1 cellular context compared by ENCODE assay signal in the genomic region with DNA sequence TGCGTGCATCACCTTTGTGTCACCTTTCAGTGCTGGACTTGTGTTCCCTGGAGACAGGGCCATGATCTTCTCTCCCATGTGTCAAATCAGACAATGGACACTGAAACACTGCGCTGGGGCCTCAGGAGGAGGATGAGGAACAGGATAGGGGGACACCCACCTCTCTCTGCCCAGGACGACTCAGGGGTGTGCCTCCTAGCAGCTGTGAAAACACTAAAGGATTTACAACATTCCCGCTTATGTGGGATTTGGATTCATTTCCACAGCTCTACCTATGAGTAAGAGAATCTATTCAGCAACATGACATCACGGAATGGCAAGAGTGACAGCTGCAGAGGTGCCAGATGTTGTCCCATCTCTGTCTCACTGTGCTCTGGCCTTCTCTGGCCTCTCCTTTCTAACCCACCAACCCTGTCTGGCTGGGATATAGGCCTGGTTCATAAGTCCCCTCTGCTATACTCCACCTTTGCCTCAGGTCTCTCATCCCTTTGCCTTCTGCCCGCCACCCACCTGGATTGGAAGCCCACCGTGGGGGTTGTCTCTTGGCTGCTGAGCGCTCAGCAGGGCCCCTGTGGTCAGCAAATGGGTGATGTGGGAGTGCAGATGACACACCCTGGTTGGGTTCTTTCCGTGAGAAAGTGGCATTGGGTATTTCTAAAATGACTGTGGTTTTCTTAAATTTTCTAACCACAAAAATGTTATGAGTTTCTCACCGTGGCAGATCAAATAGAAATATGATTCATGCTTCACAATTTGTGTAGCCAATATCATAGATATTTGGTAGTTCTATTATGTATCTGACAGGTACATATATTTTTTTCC.
TF ChIP-seq lines count a peak whose summit lies in the region.

No MANE protein-coding gene starts in this region.

TF ChIP-seq in GM12878, 131 proteins besides CTCF, POLR2A, EP300 and RAD21 (continued from another document and continues in another):
- TF ChIP-seq TAF1 (IDR thresholded peaks at IDR 0.05; ENCODE audit: borderline replicate concordance, low read depth, low read length) (no peak), YBX1 (IDR thresholded peaks at IDR 0.05) (no peak), ZNF217 (IDR thresholded peaks at IDR 0.05) (no peak; the same call in none of the 2 replicates), HDAC2 (IDR thresholded peaks at IDR 0.05) (no peak), POLR2AphosphoS2 (IDR thresholded peaks at IDR 0.05; ENCODE audit: low read depth, low read length) (no peak), JUNB (IDR thresholded peaks at IDR 0.05) (peak; percentile 85), CREB1 (IDR thresholded peaks at IDR 0.05; ENCODE audit: low read depth) (no peak), ZNF622 (IDR thresholded peaks at IDR 0.05) (no peak), BCL11A (IDR thresholded peaks at IDR 0.05; ENCODE audit: low read depth, low read length) (peak; percentile 86), SPI1 (IDR thresholded peaks at IDR 0.05; ENCODE audit: borderline replicate concordance, insufficient read depth, low read depth, low read length) (no peak), IRF4 (IDR thresholded peaks at IDR 0.05; ENCODE audit: low read depth, low read length) (peak; percentile 60; the same call in 1 of the 2 replicates), HDGF (IDR thresholded peaks at IDR 0.05) (peak; percentile 63; the same call in 1 of the 2 replicates), NR2C2 (IDR thresholded peaks at IDR 0.05; ENCODE audit: borderline replicate concordance, control insufficient read depth, insufficient read length, low read depth) (no peak), ZNF24 (IDR thresholded peaks at IDR 0.05) (peak; percentile 42; the same call in 1 of the 2 replicates), SMAD1 (IDR thresholded peaks at IDR 0.05; ENCODE audit: low read depth, partially characterized antibody) (no peak), DPF2 (IDR thresholded peaks at IDR 0.05) (peak; percentile 94), POLR2AphosphoS5 (IDR thresholded peaks at IDR 0.05; ENCODE audit: low read length) (no peak), EZH2 (IDR thresholded peaks at IDR 0.05; ENCODE audit: borderline replicate concordance, control insufficient read depth, low read depth, low read length) (no peak), ZNF384 (IDR thresholded peaks at IDR 0.05; ENCODE audit: borderline replicate concordance, low read depth, low read length) (no peak), MTA3 (IDR thresholded peaks at IDR 0.05; ENCODE audit: borderline replicate concordance, low read length) (no peak), BACH1 (IDR thresholded peaks at IDR 0.05; ENCODE audit: borderline replicate concordance) (peak; percentile 45; the same call in 1 of the 2 replicates), POU2F2 (IDR thresholded peaks at IDR 0.05; ENCODE audit: borderline replicate concordance, low read depth, low read length) (peak; percentile 57; the same call in 1 of the 3 replicates), CHD4 (IDR thresholded peaks at IDR 0.05) (no peak), TCF3 (IDR thresholded peaks at IDR 0.05; ENCODE audit: borderline replicate concordance, insufficient read depth, low read depth, low read length) (no peak), NR2F1 (conservative IDR thresholded peaks at IDR 0.05) (peak; percentile 79), ZSCAN29 (IDR thresholded peaks at IDR 0.05) (peak; percentile 39; the same call in 1 of the 2 replicates), ATF7 (IDR thresholded peaks at IDR 0.05; ENCODE audit: low read depth) (peak; percentile 86), FOXK2 (IDR thresholded peaks at IDR 0.05) (no peak), SMAD5 (IDR thresholded peaks at IDR 0.05; ENCODE audit: low read depth) (no peak), ZZZ3 (IDR thresholded peaks at IDR 0.05; ENCODE audit: control insufficient read depth, insufficient read length, low read depth) (no peak), SREBF1 (IDR thresholded peaks at IDR 0.05; ENCODE audit: low read length) (no peak), SMARCA5 (IDR thresholded peaks at IDR 0.05) (no peak), IKZF1 (conservative IDR thresholded peaks at IDR 0.05) (peak; percentile 94), CREM (IDR thresholded peaks at IDR 0.05; ENCODE audit: low read depth) (peak; percentile 43), SP1 (IDR thresholded peaks at IDR 0.05; ENCODE audit: low read depth, low read length) (no peak), TARDBP (IDR thresholded peaks at IDR 0.05; ENCODE audit: borderline replicate concordance) (no peak)
- TF ChIP-seq, protein P1, sequence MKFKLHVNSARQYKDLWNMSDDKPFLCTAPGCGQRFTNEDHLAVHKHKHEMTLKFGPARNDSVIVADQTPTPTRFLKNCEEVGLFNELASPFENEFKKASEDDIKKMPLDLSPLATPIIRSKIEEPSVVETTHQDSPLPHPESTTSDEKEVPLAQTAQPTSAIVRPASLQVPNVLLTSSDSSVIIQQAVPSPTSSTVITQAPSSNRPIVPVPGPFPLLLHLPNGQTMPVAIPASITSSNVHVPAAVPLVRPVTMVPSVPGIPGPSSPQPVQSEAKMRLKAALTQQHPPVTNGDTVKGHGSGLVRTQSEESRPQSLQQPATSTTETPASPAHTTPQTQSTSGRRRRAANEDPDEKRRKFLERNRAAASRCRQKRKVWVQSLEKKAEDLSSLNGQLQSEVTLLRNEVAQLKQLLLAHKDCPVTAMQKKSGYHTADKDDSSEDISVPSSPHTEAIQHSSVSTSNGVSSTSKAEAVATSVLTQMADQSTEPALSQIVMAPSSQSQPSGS (IDR thresholded peaks at IDR 0.05; ENCODE audit: low read length), result peak; percentile 75
- TF ChIP-seq, protein P2, sequence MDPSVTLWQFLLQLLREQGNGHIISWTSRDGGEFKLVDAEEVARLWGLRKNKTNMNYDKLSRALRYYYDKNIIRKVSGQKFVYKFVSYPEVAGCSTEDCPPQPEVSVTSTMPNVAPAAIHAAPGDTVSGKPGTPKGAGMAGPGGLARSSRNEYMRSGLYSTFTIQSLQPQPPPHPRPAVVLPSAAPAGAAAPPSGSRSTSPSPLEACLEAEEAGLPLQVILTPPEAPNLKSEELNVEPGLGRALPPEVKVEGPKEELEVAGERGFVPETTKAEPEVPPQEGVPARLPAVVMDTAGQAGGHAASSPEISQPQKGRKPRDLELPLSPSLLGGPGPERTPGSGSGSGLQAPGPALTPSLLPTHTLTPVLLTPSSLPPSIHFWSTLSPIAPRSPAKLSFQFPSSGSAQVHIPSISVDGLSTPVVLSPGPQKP (IDR thresholded peaks at IDR 0.05; ENCODE audit: low read depth, low read length), result no peak
- TF ChIP-seq, protein P3, sequence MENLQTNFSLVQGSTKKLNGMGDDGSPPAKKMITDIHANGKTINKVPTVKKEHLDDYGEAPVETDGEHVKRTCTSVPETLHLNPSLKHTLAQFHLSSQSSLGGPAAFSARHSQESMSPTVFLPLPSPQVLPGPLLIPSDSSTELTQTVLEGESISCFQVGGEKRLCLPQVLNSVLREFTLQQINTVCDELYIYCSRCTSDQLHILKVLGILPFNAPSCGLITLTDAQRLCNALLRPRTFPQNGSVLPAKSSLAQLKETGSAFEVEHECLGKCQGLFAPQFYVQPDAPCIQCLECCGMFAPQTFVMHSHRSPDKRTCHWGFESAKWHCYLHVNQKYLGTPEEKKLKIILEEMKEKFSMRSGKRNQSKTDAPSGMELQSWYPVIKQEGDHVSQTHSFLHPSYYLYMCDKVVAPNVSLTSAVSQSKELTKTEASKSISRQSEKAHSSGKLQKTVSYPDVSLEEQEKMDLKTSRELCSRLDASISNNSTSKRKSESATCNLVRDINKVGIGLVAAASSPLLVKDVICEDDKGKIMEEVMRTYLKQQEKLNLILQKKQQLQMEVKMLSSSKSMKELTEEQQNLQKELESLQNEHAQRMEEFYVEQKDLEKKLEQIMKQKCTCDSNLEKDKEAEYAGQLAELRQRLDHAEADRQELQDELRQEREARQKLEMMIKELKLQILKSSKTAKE (IDR thresholded peaks at IDR 0.05; ENCODE audit: low read depth, poor library complexity, severe bottlenecking), result peak; percentile 82
- TF ChIP-seq, protein P4, sequence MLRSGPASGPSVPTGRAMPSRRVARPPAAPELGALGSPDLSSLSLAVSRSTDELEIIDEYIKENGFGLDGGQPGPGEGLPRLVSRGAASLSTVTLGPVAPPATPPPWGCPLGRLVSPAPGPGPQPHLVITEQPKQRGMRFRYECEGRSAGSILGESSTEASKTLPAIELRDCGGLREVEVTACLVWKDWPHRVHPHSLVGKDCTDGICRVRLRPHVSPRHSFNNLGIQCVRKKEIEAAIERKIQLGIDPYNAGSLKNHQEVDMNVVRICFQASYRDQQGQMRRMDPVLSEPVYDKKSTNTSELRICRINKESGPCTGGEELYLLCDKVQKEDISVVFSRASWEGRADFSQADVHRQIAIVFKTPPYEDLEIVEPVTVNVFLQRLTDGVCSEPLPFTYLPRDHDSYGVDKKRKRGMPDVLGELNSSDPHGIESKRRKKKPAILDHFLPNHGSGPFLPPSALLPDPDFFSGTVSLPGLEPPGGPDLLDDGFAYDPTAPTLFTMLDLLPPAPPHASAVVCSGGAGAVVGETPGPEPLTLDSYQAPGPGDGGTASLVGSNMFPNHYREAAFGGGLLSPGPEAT (IDR thresholded peaks at IDR 0.05; ENCODE audit: low read depth), result peak; percentile 94
- TF ChIP-seq, protein P5, sequence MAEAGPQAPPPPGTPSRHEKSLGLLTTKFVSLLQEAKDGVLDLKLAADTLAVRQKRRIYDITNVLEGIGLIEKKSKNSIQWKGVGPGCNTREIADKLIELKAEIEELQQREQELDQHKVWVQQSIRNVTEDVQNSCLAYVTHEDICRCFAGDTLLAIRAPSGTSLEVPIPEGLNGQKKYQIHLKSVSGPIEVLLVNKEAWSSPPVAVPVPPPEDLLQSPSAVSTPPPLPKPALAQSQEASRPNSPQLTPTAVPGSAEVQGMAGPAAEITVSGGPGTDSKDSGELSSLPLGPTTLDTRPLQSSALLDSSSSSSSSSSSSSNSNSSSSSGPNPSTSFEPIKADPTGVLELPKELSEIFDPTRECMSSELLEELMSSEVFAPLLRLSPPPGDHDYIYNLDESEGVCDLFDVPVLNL (IDR thresholded peaks at IDR 0.05; ENCODE audit: low read depth, low read length), result no peak
- TF ChIP-seq, protein P6, sequence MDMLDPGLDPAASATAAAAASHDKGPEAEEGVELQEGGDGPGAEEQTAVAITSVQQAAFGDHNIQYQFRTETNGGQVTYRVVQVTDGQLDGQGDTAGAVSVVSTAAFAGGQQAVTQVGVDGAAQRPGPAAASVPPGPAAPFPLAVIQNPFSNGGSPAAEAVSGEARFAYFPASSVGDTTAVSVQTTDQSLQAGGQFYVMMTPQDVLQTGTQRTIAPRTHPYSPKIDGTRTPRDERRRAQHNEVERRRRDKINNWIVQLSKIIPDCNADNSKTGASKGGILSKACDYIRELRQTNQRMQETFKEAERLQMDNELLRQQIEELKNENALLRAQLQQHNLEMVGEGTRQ (IDR thresholded peaks at IDR 0.05; ENCODE audit: borderline replicate concordance, low read depth, low read length), result no peak; the same call in 1 of the 2 replicates
- TF ChIP-seq, protein P7, sequence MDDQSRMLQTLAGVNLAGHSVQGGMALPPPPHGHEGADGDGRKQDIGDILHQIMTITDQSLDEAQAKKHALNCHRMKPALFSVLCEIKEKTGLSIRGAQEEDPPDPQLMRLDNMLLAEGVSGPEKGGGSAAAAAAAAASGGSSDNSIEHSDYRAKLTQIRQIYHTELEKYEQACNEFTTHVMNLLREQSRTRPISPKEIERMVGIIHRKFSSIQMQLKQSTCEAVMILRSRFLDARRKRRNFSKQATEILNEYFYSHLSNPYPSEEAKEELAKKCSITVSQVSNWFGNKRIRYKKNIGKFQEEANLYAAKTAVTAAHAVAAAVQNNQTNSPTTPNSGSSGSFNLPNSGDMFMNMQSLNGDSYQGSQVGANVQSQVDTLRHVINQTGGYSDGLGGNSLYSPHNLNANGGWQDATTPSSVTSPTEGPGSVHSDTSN (IDR thresholded peaks at IDR 0.05; ENCODE audit: insufficient replicate concordance, low read depth, low read length), result peak; percentile 76
- TF ChIP-seq, protein P8, sequence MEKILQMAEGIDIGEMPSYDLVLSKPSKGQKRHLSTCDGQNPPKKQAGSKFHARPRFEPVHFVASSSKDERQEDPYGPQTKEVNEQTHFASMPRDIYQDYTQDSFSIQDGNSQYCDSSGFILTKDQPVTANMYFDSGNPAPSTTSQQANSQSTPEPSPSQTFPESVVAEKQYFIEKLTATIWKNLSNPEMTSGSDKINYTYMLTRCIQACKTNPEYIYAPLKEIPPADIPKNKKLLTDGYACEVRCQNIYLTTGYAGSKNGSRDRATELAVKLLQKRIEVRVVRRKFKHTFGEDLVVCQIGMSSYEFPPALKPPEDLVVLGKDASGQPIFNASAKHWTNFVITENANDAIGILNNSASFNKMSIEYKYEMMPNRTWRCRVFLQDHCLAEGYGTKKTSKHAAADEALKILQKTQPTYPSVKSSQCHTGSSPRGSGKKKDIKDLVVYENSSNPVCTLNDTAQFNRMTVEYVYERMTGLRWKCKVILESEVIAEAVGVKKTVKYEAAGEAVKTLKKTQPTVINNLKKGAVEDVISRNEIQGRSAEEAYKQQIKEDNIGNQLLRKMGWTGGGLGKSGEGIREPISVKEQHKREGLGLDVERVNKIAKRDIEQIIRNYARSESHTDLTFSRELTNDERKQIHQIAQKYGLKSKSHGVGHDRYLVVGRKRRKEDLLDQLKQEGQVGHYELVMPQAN (conservative IDR thresholded peaks at IDR 0.05), result 0 out of 2 replicates have a peak, but pooled peaks have one; percentile 13
- TF ChIP-seq, protein P9, sequence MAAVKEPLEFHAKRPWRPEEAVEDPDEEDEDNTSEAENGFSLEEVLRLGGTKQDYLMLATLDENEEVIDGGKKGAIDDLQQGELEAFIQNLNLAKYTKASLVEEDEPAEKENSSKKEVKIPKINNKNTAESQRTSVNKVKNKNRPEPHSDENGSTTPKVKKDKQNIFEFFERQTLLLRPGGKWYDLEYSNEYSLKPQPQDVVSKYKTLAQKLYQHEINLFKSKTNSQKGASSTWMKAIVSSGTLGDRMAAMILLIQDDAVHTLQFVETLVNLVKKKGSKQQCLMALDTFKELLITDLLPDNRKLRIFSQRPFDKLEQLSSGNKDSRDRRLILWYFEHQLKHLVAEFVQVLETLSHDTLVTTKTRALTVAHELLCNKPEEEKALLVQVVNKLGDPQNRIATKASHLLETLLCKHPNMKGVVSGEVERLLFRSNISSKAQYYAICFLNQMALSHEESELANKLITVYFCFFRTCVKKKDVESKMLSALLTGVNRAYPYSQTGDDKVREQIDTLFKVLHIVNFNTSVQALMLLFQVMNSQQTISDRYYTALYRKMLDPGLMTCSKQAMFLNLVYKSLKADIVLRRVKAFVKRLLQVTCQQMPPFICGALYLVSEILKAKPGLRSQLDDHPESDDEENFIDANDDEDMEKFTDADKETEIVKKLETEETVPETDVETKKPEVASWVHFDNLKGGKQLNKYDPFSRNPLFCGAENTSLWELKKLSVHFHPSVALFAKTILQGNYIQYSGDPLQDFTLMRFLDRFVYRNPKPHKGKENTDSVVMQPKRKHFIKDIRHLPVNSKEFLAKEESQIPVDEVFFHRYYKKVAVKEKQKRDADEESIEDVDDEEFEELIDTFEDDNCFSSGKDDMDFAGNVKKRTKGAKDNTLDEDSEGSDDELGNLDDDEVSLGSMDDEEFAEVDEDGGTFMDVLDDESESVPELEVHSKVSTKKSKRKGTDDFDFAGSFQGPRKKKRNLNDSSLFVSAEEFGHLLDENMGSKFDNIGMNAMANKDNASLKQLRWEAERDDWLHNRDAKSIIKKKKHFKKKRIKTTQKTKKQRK (IDR thresholded peaks at IDR 0.05; ENCODE audit: low read depth, low read length), result no peak
- TF ChIP-seq, protein P10, sequence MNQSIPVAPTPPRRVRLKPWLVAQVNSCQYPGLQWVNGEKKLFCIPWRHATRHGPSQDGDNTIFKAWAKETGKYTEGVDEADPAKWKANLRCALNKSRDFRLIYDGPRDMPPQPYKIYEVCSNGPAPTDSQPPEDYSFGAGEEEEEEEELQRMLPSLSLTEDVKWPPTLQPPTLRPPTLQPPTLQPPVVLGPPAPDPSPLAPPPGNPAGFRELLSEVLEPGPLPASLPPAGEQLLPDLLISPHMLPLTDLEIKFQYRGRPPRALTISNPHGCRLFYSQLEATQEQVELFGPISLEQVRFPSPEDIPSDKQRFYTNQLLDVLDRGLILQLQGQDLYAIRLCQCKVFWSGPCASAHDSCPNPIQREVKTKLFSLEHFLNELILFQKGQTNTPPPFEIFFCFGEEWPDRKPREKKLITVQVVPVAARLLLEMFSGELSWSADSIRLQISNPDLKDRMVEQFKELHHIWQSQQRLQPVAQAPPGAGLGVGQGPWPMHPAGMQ (IDR thresholded peaks at IDR 0.05; ENCODE audit: borderline replicate concordance), result no peak
